Comparison of ENCODE assay signal across 8 cellular contexts in the genomic region with DNA sequence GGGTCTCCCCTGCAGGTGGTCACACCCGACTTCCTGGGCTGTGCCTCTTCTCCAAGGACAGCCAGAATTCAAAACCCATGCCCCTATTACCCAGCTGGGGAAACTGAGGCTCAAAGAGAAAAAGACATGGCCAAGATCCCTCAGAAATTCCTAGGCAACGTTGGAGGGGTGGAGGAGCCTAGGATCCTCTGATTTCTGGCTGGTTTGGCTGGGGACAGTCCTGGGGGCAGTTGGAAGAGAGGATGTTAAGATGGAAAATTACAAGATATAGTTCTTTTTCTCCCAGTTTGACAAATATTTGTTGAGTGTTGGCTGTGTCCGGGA.
DNase-seq lines count a peak whose midpoint lies in the region; TF ChIP-seq lines count a peak whose summit lies in the region.

No MANE protein-coding gene starts in this region.

- H3K36me3 Mint-ChIP-seq in nephron (ENCODE audit: low read depth) = no peaks in the 10 kb centered on the region

- peaks cover 22% of the 10 kb centered on the region for H3K4me1 Mint-ChIP-seq in nephron

- TF ChIP-seq CTCF in AG10803 (conservative IDR thresholded peaks at IDR 0.05; ENCODE audit: low read length) (no peak), Loucy (conservative IDR thresholded peaks at IDR 0.05; ENCODE audit: low read length) (no peak), nephron (IDR thresholded peaks at IDR 0.05; ENCODE audit: unreplicated experiment in 3 of 3) (no peak), GM10266 (IDR thresholded peaks at IDR 0.05; ENCODE audit: control insufficient read depth, insufficient read depth, low read depth, missing control alignments) (no peak)

- H3K4me1 ChIP-seq in Loucy (ENCODE audit: insufficient read depth, low read length, poor library complexity, severe bottlenecking) (peaks cover 47% of the 10 kb centered on the region), duodenal mucosa (ENCODE audit: control insufficient read depth in 1 of 2, insufficient read depth in 2 of 2, low read length in 2 of 2) (peaks cover 29 to 44% of the 10 kb centered on the region in 2 donors)

- H4K20me1 ChIP-seq in Loucy (ENCODE audit: insufficient read depth, low read length, poor library complexity, severe bottlenecking) = peaks cover 61% of the 10 kb centered on the region

- H3K27ac ChIP-seq in duodenal mucosa (ENCODE audit: low read depth, low read length) = peak overlapping the region; percentile 44

- H3K4me3 Mint-ChIP-seq in nephron = peak overlapping the region; percentile 92 to 97 (median 96)

- H3K27me3 Mint-ChIP-seq in nephron (ENCODE audit: low read depth) = peaks cover 3% of the 10 kb centered on the region

- peak overlapping the region; percentile 97 for H3K4me3 ChIP-seq in AG10803 (ENCODE audit: low read length)
- peak overlapping the region; percentile 99 for H3K4me3 ChIP-seq in Loucy (ENCODE audit: low read length, poor library complexity, severe bottlenecking)
- H3K4me3 ChIP-seq in duodenal mucosa (ENCODE audit: low read depth in 1 of 2, low read length in 2 of 2) = peak overlapping the region; percentile 95 to 98

- peaks cover 77% of the 10 kb centered on the region for H3K79me2 ChIP-seq in Loucy (ENCODE audit: insufficient read depth, low read length)

- no peaks in the 10 kb centered on the region for H3K9me2 ChIP-seq in Loucy (replicated peaks; ENCODE audit: low read depth, low read length)

- H3K27me3 ChIP-seq in Loucy (ENCODE audit: insufficient read depth, low read length, poor library complexity, severe bottlenecking) (peaks cover 13% of the 10 kb centered on the region), duodenal mucosa (ENCODE audit: control insufficient read depth in 1 of 2, insufficient read depth in 2 of 2, low read length in 2 of 2) (no peaks in the 10 kb centered on the region)

- DNase-seq in AG10803 (ENCODE audit: low read depth) = no peak
- no peak for DNase-seq in GM10266 (ENCODE audit: extremely low spot score)
- no peak for DNase-seq in NCI-H2227 treated with DMSO at 0.1 percent for 48 hours (lab: John Stamatoyannopoulos, UW)
- DNase-seq in AML-193 (lab: John Stamatoyannopoulos, UW) = no peak
- no peak for DNase-seq in NCI-H1417 (lab: John Stamatoyannopoulos, UW)

- no peaks in the 10 kb centered on the region for H3F3A ChIP-seq in Loucy (ENCODE audit: low read depth)

- H3K9ac ChIP-seq in Loucy (ENCODE audit: low read depth, low read length, poor library complexity, severe bottlenecking) (peak overlapping the region; percentile 100), duodenal mucosa (ENCODE audit: low read depth in 1 of 2, low read length in 2 of 2) (peak overlapping the region; percentile 63 to 100)

- peak overlapping the region; percentile 12 to 77 (median 55) for H3K27ac Mint-ChIP-seq in nephron

- no peak overlapping the region for H2AFZ ChIP-seq in Loucy (ENCODE audit: low read length)

- peak overlapping the region; percentile 88 for H3K4me2 ChIP-seq in Loucy (ENCODE audit: low read depth, low read length, poor library complexity, severe bottlenecking)

- no peaks in the 10 kb centered on the region for H3K9me3 Mint-ChIP-seq in nephron

- H3K9me3 ChIP-seq in Loucy (ENCODE audit: insufficient read depth, low read depth, low read length) (no peaks in the 10 kb centered on the region), duodenal mucosa (ENCODE audit: control insufficient read depth in 1 of 2, low read length in 2 of 2) (no peaks in the 10 kb centered on the region)

- H3K36me3 ChIP-seq in Loucy (ENCODE audit: insufficient read depth, low read length) (peaks cover 15% of the 10 kb centered on the region; the same call in 1 of the 2 replicates), duodenal mucosa (ENCODE audit: control insufficient read depth in 1 of 2, insufficient read depth in 2 of 2, low read length in 2 of 2) (peaks cover 0 to 4% of the 10 kb centered on the region in 2 donors)
